Comparison of ENCODE assay signal across 1 cellular context in the genomic region with DNA sequence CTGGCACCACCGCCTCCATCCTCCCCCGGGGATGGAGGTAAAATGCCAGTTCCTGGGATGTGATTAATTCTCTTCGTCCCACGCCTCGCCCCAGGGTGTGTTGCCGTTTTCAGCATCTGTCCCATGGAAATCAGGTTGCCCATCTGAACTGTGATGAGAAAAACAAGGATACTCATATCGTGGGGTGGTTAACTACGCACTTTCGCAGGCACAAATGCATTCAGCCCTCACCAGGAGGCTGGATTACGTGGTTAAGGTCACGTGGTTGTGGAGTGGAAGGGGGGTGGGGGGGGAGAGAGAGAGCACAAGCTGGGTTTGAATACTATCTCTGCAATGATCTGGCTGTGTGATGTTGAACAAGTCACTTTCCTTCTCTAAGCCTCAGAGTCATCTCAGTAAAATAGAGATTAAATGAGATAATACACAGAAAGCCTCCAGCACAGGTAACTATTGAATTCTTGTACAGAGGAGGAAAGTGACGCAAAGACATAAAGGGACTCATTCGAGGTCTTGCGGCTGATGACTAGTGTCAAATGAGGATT.
TF ChIP-seq lines count a peak whose summit lies in the region.

No MANE protein-coding gene starts in this region.

TF ChIP-seq in IMR-90, 13 proteins besides CTCF, POLR2A, EP300 and RAD21:
- no peak for TF ChIP-seq SMC3 (IDR thresholded peaks at IDR 0.05; ENCODE audit: low read depth, low read length)
TF ChIP-seq in IMR-90: peak in this region for 0.
